27 cellular contexts compared by ENCODE assay signal in the genomic region with DNA sequence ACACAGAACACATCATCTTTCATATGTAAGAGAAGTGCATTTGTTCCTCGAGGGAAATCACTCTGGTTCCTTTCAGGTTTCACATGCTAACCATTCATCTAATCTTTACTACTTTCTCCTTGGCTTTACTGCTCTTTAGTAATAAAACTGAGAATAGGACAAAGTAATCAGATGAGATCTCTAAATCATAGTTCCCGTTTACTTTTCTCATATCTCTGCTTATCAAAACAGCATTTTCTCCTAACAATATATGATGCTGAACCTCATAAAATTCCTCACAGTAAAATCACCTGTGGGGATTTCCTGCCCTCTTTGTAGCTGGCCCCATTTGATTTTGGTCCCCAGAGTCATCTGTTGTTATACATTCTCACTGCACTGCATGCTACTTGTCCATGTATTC.
"Had no signal": no experiment of that assay in that cellular context is flagged by ENCODE, and none has a peak within 500 bp of the region (broad histone marks: within the 10 kb centered on the region; RNA-seq: fewer than 3 reads in every experiment).

No MANE protein-coding gene starts in this region.

- H3K27me3 Mint-ChIP-seq: activated CD4-positive, alpha-beta memory T cell treated with anti-CD3 and anti-CD28 coated beads, Interleukin-2, amount 10 ng/mL, durations not matched to agents 7 days and 5 days; activated CD4-positive, alpha-beta T cell treated with anti-CD3 and anti-CD28 coated beads, Interleukin-2, amount 10 ng/mL, durations not matched to agents 7 days and 5 days; activated naive CD4-positive, alpha-beta T cell treated with anti-CD3 and anti-CD28 coated beads, Interleukin-2, amount 10 ng/mL, durations not matched to agents 7 days and 5 days; activated naive CD8-positive, alpha-beta T cell treated with anti-CD3 and anti-CD28 coated beads, Interleukin-2, amount 10 ng/mL, durations not matched to agents 7 days and 5 days; activated T-cell treated with anti-CD3 and anti-CD28 coated beads, Interleukin-2, amount 50 U/mL, for 24 hours; brain; central memory CD8-positive, alpha-beta T cell; dendritic cell treated with granulocyte-macrophage colony-stimulating factor and Interleukin-4, amounts not matched to agents 40 ng/mL and 50 ng/mL, for 4 days; T-helper 17 cell had no signal

- H3K4me3 Mint-ChIP-seq: activated CD4-positive, alpha-beta memory T cell treated with anti-CD3 and anti-CD28 coated beads, Interleukin-2, amount 10 ng/mL, durations not matched to agents 7 days and 5 days; activated CD4-positive, alpha-beta T cell treated with anti-CD3 and anti-CD28 coated beads, Interleukin-2, amount 10 ng/mL, durations not matched to agents 7 days and 5 days; activated naive CD4-positive, alpha-beta T cell treated with anti-CD3 and anti-CD28 coated beads, Interleukin-2, amount 10 ng/mL, durations not matched to agents 7 days and 5 days; activated naive CD8-positive, alpha-beta T cell treated with anti-CD3 and anti-CD28 coated beads, Interleukin-2, amount 10 ng/mL, durations not matched to agents 7 days and 5 days; activated T-cell treated with anti-CD3 and anti-CD28 coated beads, Interleukin-2, amount 50 U/mL, for 24 hours; activated T-cell treated with anti-CD3 and anti-CD28 coated beads, Interleukin-2, amount 50 U/mL, for 72 hours; brain; central memory CD8-positive, alpha-beta T cell; dendritic cell treated with granulocyte-macrophage colony-stimulating factor and Interleukin-4, amounts not matched to agents 40 ng/mL and 50 ng/mL, for 4 days; endodermal cell; T-helper 17 cell; T-helper 2 cell treated with Interferon-gamma antibody and Interleukin-4, amounts not matched to agents 5 μg/mL and 100 μg/mL, for 36 hours had no signal

- H3K27ac Mint-ChIP-seq: activated CD4-positive, alpha-beta memory T cell treated with anti-CD3 and anti-CD28 coated beads, Interleukin-2, amount 10 ng/mL, durations not matched to agents 7 days and 5 days; activated CD4-positive, alpha-beta T cell treated with anti-CD3 and anti-CD28 coated beads, Interleukin-2, amount 10 ng/mL, durations not matched to agents 7 days and 5 days; activated naive CD4-positive, alpha-beta T cell treated with anti-CD3 and anti-CD28 coated beads, Interleukin-2, amount 10 ng/mL, durations not matched to agents 7 days and 5 days; activated naive CD4-positive, alpha-beta T cell treated with anti-CD3 and anti-CD28 coated beads, Interleukin-2, amount 50 U/mL, for 72 hours; activated naive CD8-positive, alpha-beta T cell treated with anti-CD3 and anti-CD28 coated beads, Interleukin-2, amount 10 ng/mL, durations not matched to agents 7 days and 5 days; activated T-cell treated with anti-CD3 and anti-CD28 coated beads, Interleukin-2, amount 50 U/mL, for 24 hours; activated T-cell treated with anti-CD3 and anti-CD28 coated beads, Interleukin-2, amount 50 U/mL, for 72 hours; dendritic cell treated with granulocyte-macrophage colony-stimulating factor and Interleukin-4, amounts not matched to agents 40 ng/mL and 50 ng/mL, for 4 days; endodermal cell; T-helper 17 cell; T-helper 2 cell treated with Interferon-gamma antibody and Interleukin-4, amounts not matched to agents 5 μg/mL and 100 μg/mL, for 36 hours had no signal

- H3K27ac ChIP-seq: ascending aorta, coronary artery, dorsolateral prefrontal cortex had no signal

- H3K4me3 ChIP-seq: ascending aorta, coronary artery, dorsolateral prefrontal cortex had no signal

- DNase-seq: activated CD4-positive, alpha-beta memory T cell treated with anti-CD3 and anti-CD28 coated beads, Interleukin-2, amount 10 ng/mL, durations not matched to agents 7 days and 5 days; activated CD4-positive, alpha-beta T cell treated with anti-CD3 and anti-CD28 coated beads for 1 hour; activated CD4-positive, alpha-beta T cell treated with anti-CD3 and anti-CD28 coated beads for 4 hours; activated CD4-positive, alpha-beta T cell treated with anti-CD3 and anti-CD28 coated beads, Interleukin-2, amount 10 ng/mL, durations not matched to agents 7 days and 5 days; activated CD4-positive, alpha-beta T cell treated with anti-CD3 and anti-CD28 coated beads, Interleukin-2, amount 50 U/mL, for 4 hours; activated CD8-positive, alpha-beta memory T cell treated with anti-CD3 and anti-CD28 coated beads, Interleukin-2, amount 50 U/mL, for 48 hours; activated gamma-delta T cell; activated naive CD4-positive, alpha-beta T cell; activated naive CD4-positive, alpha-beta T cell treated with anti-CD3 and anti-CD28 coated beads, Interleukin-2, amount 10 ng/mL, durations not matched to agents 7 days and 5 days; activated naive CD8-positive, alpha-beta T cell treated with anti-CD3 and anti-CD28 coated beads, Interleukin-2, amount 10 ng/mL, durations not matched to agents 7 days and 5 days; activated T-cell treated with anti-CD3 and anti-CD28 coated beads for 4 hours; activated T-cell treated with anti-CD3 and anti-CD28 coated beads, Interleukin-2, amount 50 U/mL, for 24 hours; activated T-cell treated with anti-CD3 and anti-CD28 coated beads, Interleukin-2, amount 50 U/mL, for 72 hours; dorsolateral prefrontal cortex; effector memory CD4-positive, alpha-beta T cell; endodermal cell; foreskin fibroblast; head of caudate nucleus; T-helper 17 cell; T1000 had no signal

- H3K4me1 Mint-ChIP-seq: activated CD4-positive, alpha-beta memory T cell treated with anti-CD3 and anti-CD28 coated beads, Interleukin-2, amount 10 ng/mL, durations not matched to agents 7 days and 5 days; activated CD4-positive, alpha-beta T cell treated with anti-CD3 and anti-CD28 coated beads, Interleukin-2, amount 10 ng/mL, durations not matched to agents 7 days and 5 days; activated naive CD4-positive, alpha-beta T cell treated with anti-CD3 and anti-CD28 coated beads, Interleukin-2, amount 10 ng/mL, durations not matched to agents 7 days and 5 days; brain; endodermal cell had no signal

- H3K9me3 Mint-ChIP-seq: activated CD4-positive, alpha-beta memory T cell treated with anti-CD3 and anti-CD28 coated beads, Interleukin-2, amount 10 ng/mL, durations not matched to agents 7 days and 5 days; activated CD4-positive, alpha-beta T cell treated with anti-CD3 and anti-CD28 coated beads, Interleukin-2, amount 10 ng/mL, durations not matched to agents 7 days and 5 days; activated naive CD4-positive, alpha-beta T cell treated with anti-CD3 and anti-CD28 coated beads, Interleukin-2, amount 10 ng/mL, durations not matched to agents 7 days and 5 days; activated naive CD4-positive, alpha-beta T cell treated with anti-CD3 and anti-CD28 coated beads, Interleukin-2, amount 50 U/mL, for 72 hours; activated naive CD8-positive, alpha-beta T cell treated with anti-CD3 and anti-CD28 coated beads, Interleukin-2, amount 10 ng/mL, durations not matched to agents 7 days and 5 days; activated T-cell treated with anti-CD3 and anti-CD28 coated beads, Interleukin-2, amount 50 U/mL, for 24 hours; activated T-cell treated with anti-CD3 and anti-CD28 coated beads, Interleukin-2, amount 50 U/mL, for 72 hours; brain; central memory CD8-positive, alpha-beta T cell; dendritic cell treated with granulocyte-macrophage colony-stimulating factor and Interleukin-4, amounts not matched to agents 40 ng/mL and 50 ng/mL, for 4 days; endodermal cell; T-helper 2 cell treated with Interferon-gamma antibody and Interleukin-4, amounts not matched to agents 5 μg/mL and 100 μg/mL, for 36 hours had no signal
